12 cellular contexts compared by ENCODE assay signal in genomic region chr9:86043999-86044398, GRCh38. TPM values are rescaled to one million over a fixed set of nuclear protein-coding genes. Genes with fewer than 3 reads are reported as not detected.
DNase-seq lines count a peak whose midpoint lies in the region; ATAC-seq and TF ChIP-seq lines count a peak whose summit lies in the region.
"Had no signal": no experiment of that assay in that cellular context is flagged by ENCODE, and none has a peak within 500 bp of the region (broad histone marks: within the 10 kb centered on the region; RNA-seq: fewer than 3 reads in every experiment).

No MANE protein-coding gene starts in this region.

- no peaks in the 10 kb centered on the region for H3K9me3 ChIP-seq in Panc1 (ENCODE audit: control insufficient read depth, insufficient read depth, low read depth, low read length)

- no peak overlapping the region for H3K4me3 ChIP-seq in Panc1 (ENCODE audit: low read depth in 2 of 2, low read length in 2 of 2)
- H3K4me3 ChIP-seq: SK-N-MC had no signal

- H3K27ac ChIP-seq in Panc1 (ENCODE audit: low read length), result no peak overlapping the region
- H3K27ac ChIP-seq: SK-N-MC had no signal

- intact Hi-C loops in Panc1 (cut with micrococcal nuclease; ENCODE audit: unreplicated experiment), result no loop called here

- BruUV-seq in Panc1 (replicated peaks; lab: Mats Ljungman, UMichigan), result no TSS peak

- no peak overlapping the region for H3K4me3 Mint-ChIP-seq in HFFc6

- H3K4me1 ChIP-seq in Panc1 (ENCODE audit: control insufficient read depth, insufficient read depth, low read length), result no peaks in the 10 kb centered on the region

- peaks cover 15% of the 10 kb centered on the region for H3K4me1 Mint-ChIP-seq in HFFc6 (ENCODE audit: low read depth)

- ATAC-seq in Panc1 (no peak), GM21529 (IDR thresholded peaks at IDR 0.05; ENCODE audit: unreplicated experiment) (no peak), HG02571 (IDR thresholded peaks at IDR 0.05; ENCODE audit: unreplicated experiment) (no peak)

- in situ Hi-C loops in Panc1 (cut with HindIII; ENCODE audit: low pct_unique_long_range_greater_than_20kb, low sequenced_read_pairs), result no loop called here

- peak; percentile 22; the same call in 1 of the 2 replicates for TF ChIP-seq CTCF in HFFc6 (IDR thresholded peaks at IDR 0.05)
- 0 out of 2 replicates have a peak, but pooled peaks have one; percentile 25 for TF ChIP-seq CTCF in Panc1 (IDR thresholded peaks at IDR 0.05)

- H3K36me3 ChIP-seq in Panc1 (ENCODE audit: control insufficient read depth, insufficient read depth, low read length), result no peaks in the 10 kb centered on the region; the same call in 1 of the 2 replicates

- H3K9me3 Mint-ChIP-seq in HFFc6, result no peaks in the 10 kb centered on the region

- POLR2A ChIA-PET in Panc1 (lab: Charles Lee), result no interaction called here

- no peaks in the 10 kb centered on the region; the same call in 1 of the 2 replicates for H3K27me3 Mint-ChIP-seq in HFFc6 (ENCODE audit: insufficient read depth)

- CTCF ChIA-PET in Panc1 (lab: Charles Lee), result no interaction called here

- H3K27me3 ChIP-seq in Panc1 (ENCODE audit: control insufficient read depth, insufficient read depth, low read length), result no peaks in the 10 kb centered on the region

- H3K27ac Mint-ChIP-seq in HFFc6, result no peak overlapping the region

- peak; percentile 22 for DNase-seq in COR-L47 (lab: John Stamatoyannopoulos, UW)
- DNase-seq in HFFc6, result no peak
- no peak for DNase-seq in Panc1 (ENCODE audit: low read depth, low spot score)
- peak; percentile 23 for DNase-seq in globus pallidus (ENCODE audit: low spot score)
- no peak for DNase-seq in UCSD-AML1 (lab: John Stamatoyannopoulos, UW; ENCODE audit: unreplicated experiment)
- DNase-seq in activated naive CD4-positive, alpha-beta T cell (lab: John Stamatoyannopoulos, UW), result no peak
- DNase-seq: activated CD4-positive, CD25-positive, alpha-beta regulatory T cell; activated T-cell treated with anti-CD3 and anti-CD28 coated beads for 4 hours; caudate nucleus had no signal

- no peaks in the 10 kb centered on the region for H3K36me3 Mint-ChIP-seq in HFFc6 (ENCODE audit: low read depth)

RNA-seq across cellular contexts. Expression of gene GOLM1, which starts 55.4 kb away (rescaled TPM):
- total RNA-seq in HFFc6 (2021; fragmentation: NEBNext Ultra II Directional; extraction: Animal tissue kit (Norgen Biotek cat#: 25700)), result 10 to 100 TPM; 24.0 to 36.6 (median 25.0) TPM
- 73.4 TPM for total RNA-seq in Panc1 (2021; ENCODE audit: unreplicated experiment)
- 74.8 TPM for polyA plus RNA-seq in Panc1 (2012; ENCODE audit: insufficient read length)

Comparison
In these comparisons a context has a peak if more than half of its experiments do, and no peak if none do; other contexts are left out.
1. DNase-seq: peak in COR-L47 (single experiment) and globus pallidus (single experiment); none in HFFc6 (single experiment), Panc1 (single experiment), UCSD-AML1 (single experiment) and activated naive CD4-positive, alpha-beta T cell (0 of 4).